ENCODE assay signal across 1 cellular context in the genomic region with DNA sequence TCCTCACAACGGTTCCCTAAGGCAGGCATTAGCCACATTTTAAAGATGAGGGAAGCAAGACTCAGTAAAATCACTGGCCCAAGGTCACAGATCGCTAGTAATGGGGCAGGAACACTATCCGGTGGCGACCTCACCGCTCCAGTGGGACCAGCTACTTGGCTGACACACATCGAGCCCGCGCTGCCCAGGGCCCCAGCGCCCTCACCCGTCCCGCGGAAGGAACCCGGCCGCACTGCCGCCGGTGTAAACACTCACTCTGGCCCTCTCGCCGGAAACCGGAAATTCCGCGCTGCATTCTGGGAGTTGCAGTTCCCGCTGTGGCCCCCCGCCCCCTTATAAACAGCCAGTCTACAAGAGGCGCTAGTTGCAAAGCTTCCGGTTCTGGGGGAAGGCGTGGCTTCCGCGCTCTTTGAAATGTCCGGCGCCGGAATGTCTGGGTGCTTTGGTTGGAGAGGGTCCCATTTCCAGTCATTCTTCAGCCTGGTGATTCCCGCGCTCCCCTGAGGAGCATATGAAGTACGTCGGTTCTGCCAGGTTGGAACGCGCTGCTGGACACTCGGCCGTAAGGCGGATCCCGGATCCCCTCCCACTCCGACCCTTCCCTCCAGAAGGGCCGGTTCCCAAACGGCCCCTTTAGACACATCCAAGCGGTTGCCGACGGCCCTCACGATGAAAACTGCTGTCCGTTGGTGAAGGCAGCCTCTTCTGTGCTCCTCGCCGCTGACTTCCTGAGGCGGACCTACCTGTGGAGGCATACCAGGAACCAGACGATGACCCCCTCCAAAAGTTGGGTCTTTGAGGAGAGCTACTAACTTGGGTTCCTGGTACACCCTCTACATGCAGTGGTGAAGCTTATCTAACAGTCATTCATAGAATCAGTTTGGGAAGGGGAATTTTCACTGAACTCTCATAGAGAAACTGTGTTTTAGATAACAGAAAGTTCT.
TF ChIP-seq lines count a peak whose summit lies in the region.

Gene UBL7, minus strand, starts transcription at position 258 of the 944 bp plus-strand sequence. CDS start 2,293 bp downstream, outside the sequence.

TF ChIP-seq in K562, 482 proteins besides CTCF, POLR2A, EP300 and RAD21 (continued from another document and continues in another):
- peak; percentile 28 for TF ChIP-seq BRD9 (IDR thresholded peaks at IDR 0.05; ENCODE audit: low read depth, partially characterized antibody)
- TF ChIP-seq ESRRA (IDR thresholded peaks at IDR 0.05; ENCODE audit: borderline replicate concordance, low read depth) = peak; percentile 82
- peak; percentile 90 for TF ChIP-seq CBX1 (IDR thresholded peaks at IDR 0.05; ENCODE audit: low read depth)
- TF ChIP-seq TARDBP (IDR thresholded peaks at IDR 0.05) = no peak
- peak; percentile 48; the same call in 1 of the 2 replicates for TF ChIP-seq ARID4B (CRISPR knock-in tag; IDR thresholded peaks at IDR 0.05)
- TF ChIP-seq, protein P1, sequence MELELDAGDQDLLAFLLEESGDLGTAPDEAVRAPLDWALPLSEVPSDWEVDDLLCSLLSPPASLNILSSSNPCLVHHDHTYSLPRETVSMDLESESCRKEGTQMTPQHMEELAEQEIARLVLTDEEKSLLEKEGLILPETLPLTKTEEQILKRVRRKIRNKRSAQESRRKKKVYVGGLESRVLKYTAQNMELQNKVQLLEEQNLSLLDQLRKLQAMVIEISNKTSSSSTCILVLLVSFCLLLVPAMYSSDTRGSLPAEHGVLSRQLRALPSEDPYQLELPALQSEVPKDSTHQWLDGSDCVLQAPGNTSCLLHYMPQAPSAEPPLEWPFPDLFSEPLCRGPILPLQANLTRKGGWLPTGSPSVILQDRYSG (tag; conservative IDR thresholded peaks at IDR 0.05; ENCODE audit: low read depth) = no peak
- no peak for TF ChIP-seq MAFG (tag; conservative IDR thresholded peaks at IDR 0.05)
- TF ChIP-seq ZNF561 (CRISPR knock-in tag; conservative IDR thresholded peaks at IDR 0.05) = no peak
- peak; percentile 71; the same call in 1 of the 2 replicates for TF ChIP-seq ATF7 (IDR thresholded peaks at IDR 0.05)
- peak; percentile 38 for TF ChIP-seq C11orf30 (IDR thresholded peaks at IDR 0.05; ENCODE audit: low read depth)
- TF ChIP-seq MECOM (CRISPR knock-in tag; IDR thresholded peaks at IDR 0.05) = no peak
- TF ChIP-seq ZNF41 (CRISPR knock-in tag; conservative IDR thresholded peaks at IDR 0.05) = no peak
- TF ChIP-seq FOXA3 (CRISPR knock-in tag; conservative IDR thresholded peaks at IDR 0.05 in 1 of 2, IDR thresholded peaks at IDR 0.05 in 1 of 2) = peak; percentile 49 to 88
- no peak for TF ChIP-seq TSC22D4 (tag; IDR thresholded peaks at IDR 0.05)
- no peak for TF ChIP-seq HNRNPUL1 (IDR thresholded peaks at IDR 0.05; ENCODE audit: low read length)
- no peak for TF ChIP-seq ZNF24 (IDR thresholded peaks at IDR 0.05)
- TF ChIP-seq TAF1 (IDR thresholded peaks at IDR 0.05; ENCODE audit: control insufficient read depth, extremely low read depth, insufficient read depth, low read length, severe bottlenecking) = peak; percentile 92
- no peak for TF ChIP-seq NFATC3 (IDR thresholded peaks at IDR 0.05)
- TF ChIP-seq, protein P2, sequence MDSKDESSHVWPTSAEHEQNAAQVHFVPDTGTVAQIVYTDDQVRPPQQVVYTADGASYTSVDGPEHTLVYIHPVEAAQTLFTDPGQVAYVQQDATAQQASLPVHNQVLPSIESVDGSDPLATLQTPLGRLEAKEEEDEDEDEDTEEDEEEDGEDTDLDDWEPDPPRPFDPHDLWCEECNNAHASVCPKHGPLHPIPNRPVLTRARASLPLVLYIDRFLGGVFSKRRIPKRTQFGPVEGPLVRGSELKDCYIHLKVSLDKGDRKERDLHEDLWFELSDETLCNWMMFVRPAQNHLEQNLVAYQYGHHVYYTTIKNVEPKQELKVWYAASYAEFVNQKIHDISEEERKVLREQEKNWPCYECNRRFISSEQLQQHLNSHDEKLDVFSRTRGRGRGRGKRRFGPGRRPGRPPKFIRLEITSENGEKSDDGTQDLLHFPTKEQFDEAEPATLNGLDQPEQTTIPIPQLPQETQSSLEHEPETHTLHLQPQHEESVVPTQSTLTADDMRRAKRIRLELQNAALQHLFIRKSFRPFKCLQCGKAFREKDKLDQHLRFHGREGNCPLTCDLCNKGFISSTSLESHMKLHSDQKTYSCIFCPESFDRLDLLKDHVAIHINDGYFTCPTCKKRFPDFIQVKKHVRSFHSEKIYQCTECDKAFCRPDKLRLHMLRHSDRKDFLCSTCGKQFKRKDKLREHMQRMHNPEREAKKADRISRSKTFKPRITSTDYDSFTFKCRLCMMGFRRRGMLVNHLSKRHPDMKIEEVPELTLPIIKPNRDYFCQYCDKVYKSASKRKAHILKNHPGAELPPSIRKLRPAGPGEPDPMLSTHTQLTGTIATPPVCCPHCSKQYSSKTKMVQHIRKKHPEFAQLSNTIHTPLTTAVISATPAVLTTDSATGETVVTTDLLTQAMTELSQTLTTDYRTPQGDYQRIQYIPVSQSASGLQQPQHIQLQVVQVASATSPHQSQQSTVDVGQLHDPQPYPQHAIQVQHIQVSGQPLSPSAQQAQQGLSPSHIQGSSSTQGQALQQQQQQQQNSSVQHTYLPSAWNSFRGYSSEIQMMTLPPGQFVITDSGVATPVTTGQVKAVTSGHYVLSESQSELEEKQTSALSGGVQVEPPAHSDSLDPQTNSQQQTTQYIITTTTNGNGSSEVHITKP (IDR thresholded peaks at IDR 0.05; ENCODE audit: partially characterized antibody) = peak; percentile 70
- no peak for TF ChIP-seq HLTF (IDR thresholded peaks at IDR 0.05)
- TF ChIP-seq SMC3 (conservative IDR thresholded peaks at IDR 0.05; ENCODE audit: insufficient read depth, low read depth, low read length) = no peak
- TF ChIP-seq ZNF507 (tag; conservative IDR thresholded peaks at IDR 0.05) = no peak
- TF ChIP-seq SMARCA4 (IDR thresholded peaks at IDR 0.05) = 0 out of 2 replicates have a peak, but pooled peaks have one; percentile 37
- no peak for TF ChIP-seq CCAR2 (IDR thresholded peaks at IDR 0.05; ENCODE audit: low read depth, low read length)
- peak; percentile 77 for TF ChIP-seq TAF9B (IDR thresholded peaks at IDR 0.05; ENCODE audit: partially characterized antibody)
- TF ChIP-seq, protein P3, sequence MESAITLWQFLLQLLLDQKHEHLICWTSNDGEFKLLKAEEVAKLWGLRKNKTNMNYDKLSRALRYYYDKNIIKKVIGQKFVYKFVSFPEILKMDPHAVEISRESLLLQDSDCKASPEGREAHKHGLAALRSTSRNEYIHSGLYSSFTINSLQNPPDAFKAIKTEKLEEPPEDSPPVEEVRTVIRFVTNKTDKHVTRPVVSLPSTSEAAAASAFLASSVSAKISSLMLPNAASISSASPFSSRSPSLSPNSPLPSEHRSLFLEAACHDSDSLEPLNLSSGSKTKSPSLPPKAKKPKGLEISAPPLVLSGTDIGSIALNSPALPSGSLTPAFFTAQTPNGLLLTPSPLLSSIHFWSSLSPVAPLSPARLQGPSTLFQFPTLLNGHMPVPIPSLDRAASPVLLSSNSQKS (CRISPR knock-in tag; IDR thresholded peaks at IDR 0.05) = no peak
- peak; percentile 4; the same call in 1 of the 2 replicates for TF ChIP-seq HMBOX1 (IDR thresholded peaks at IDR 0.05)
- TF ChIP-seq, protein P4, sequence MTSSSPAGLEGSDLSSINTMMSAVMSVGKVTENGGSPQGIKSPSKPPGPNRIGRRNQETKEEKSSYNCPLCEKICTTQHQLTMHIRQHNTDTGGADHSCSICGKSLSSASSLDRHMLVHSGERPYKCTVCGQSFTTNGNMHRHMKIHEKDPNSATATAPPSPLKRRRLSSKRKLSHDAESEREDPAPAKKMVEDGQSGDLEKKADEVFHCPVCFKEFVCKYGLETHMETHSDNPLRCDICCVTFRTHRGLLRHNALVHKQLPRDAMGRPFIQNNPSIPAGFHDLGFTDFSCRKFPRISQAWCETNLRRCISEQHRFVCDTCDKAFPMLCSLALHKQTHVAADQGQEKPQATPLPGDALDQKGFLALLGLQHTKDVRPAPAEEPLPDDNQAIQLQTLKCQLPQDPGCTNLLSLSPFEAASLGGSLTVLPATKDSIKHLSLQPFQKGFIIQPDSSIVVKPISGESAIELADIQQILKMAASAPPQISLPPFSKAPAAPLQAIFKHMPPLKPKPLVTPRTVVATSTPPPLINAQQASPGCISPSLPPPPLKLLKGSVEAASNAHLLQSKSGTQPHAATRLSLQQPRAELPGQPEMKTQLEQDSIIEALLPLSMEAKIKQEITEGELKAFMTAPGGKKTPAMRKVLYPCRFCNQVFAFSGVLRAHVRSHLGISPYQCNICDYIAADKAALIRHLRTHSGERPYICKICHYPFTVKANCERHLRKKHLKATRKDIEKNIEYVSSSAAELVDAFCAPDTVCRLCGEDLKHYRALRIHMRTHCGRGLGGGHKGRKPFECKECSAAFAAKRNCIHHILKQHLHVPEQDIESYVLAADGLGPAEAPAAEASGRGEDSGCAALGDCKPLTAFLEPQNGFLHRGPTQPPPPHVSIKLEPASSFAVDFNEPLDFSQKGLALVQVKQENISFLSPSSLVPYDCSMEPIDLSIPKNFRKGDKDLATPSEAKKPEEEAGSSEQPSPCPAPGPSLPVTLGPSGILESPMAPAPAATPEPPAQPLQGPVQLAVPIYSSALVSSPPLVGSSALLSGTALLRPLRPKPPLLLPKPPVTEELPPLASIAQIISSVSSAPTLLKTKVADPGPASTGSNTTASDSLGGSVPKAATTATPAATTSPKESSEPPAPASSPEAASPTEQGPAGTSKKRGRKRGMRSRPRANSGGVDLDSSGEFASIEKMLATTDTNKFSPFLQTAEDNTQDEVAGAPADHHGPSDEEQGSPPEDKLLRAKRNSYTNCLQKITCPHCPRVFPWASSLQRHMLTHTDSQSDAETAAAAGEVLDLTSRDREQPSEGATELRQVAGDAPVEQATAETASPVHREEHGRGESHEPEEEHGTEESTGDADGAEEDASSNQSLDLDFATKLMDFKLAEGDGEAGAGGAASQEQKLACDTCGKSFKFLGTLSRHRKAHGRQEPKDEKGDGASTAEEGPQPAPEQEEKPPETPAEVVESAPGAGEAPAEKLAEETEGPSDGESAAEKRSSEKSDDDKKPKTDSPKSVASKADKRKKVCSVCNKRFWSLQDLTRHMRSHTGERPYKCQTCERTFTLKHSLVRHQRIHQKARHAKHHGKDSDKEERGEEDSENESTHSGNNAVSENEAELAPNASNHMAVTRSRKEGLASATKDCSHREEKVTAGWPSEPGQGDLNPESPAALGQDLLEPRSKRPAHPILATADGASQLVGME (CRISPR knock-in tag; IDR thresholded peaks at IDR 0.05) = no peak
- TF ChIP-seq ZNF12 (CRISPR knock-in tag; IDR thresholded peaks at IDR 0.05) = no peak; the same call in 1 of the 2 replicates
- TF ChIP-seq GTF2F1 (IDR thresholded peaks at IDR 0.05; ENCODE audit: low read depth, low read length) = peak; percentile 80
- TF ChIP-seq ASH1L (IDR thresholded peaks at IDR 0.05; ENCODE audit: borderline replicate concordance, low read depth, partially characterized antibody) = peak; percentile 10
- TF ChIP-seq ZNF212 (CRISPR knock-in tag; IDR thresholded peaks at IDR 0.05) = no peak
- TF ChIP-seq STAT5B (CRISPR knock-in tag; IDR thresholded peaks at IDR 0.05) = no peak
- peak; percentile 93 for TF ChIP-seq FOXP1 (CRISPR knock-in tag; IDR thresholded peaks at IDR 0.05)
- TF ChIP-seq, protein P5, sequence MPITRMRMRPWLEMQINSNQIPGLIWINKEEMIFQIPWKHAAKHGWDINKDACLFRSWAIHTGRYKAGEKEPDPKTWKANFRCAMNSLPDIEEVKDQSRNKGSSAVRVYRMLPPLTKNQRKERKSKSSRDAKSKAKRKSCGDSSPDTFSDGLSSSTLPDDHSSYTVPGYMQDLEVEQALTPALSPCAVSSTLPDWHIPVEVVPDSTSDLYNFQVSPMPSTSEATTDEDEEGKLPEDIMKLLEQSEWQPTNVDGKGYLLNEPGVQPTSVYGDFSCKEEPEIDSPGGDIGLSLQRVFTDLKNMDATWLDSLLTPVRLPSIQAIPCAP (CRISPR knock-in tag; IDR thresholded peaks at IDR 0.05; ENCODE audit: borderline replicate concordance) = no peak
- no peak for TF ChIP-seq NCOR1 (IDR thresholded peaks at IDR 0.05)
- TF ChIP-seq GTF2E2 (tag; IDR thresholded peaks at IDR 0.05) = 0 out of 2 replicates have a peak, but pooled peaks have one; percentile 79
